ENCODE assay signal across 1 cellular context in genomic region chr2:144331652-144332355, GRCh38.
TF ChIP-seq lines count a peak whose summit lies in the region.

No MANE protein-coding gene starts in this region.

TF ChIP-seq in K562, 482 proteins besides CTCF, POLR2A, EP300 and RAD21 (continued from another document and continues in another):
- TF ChIP-seq, protein P1, sequence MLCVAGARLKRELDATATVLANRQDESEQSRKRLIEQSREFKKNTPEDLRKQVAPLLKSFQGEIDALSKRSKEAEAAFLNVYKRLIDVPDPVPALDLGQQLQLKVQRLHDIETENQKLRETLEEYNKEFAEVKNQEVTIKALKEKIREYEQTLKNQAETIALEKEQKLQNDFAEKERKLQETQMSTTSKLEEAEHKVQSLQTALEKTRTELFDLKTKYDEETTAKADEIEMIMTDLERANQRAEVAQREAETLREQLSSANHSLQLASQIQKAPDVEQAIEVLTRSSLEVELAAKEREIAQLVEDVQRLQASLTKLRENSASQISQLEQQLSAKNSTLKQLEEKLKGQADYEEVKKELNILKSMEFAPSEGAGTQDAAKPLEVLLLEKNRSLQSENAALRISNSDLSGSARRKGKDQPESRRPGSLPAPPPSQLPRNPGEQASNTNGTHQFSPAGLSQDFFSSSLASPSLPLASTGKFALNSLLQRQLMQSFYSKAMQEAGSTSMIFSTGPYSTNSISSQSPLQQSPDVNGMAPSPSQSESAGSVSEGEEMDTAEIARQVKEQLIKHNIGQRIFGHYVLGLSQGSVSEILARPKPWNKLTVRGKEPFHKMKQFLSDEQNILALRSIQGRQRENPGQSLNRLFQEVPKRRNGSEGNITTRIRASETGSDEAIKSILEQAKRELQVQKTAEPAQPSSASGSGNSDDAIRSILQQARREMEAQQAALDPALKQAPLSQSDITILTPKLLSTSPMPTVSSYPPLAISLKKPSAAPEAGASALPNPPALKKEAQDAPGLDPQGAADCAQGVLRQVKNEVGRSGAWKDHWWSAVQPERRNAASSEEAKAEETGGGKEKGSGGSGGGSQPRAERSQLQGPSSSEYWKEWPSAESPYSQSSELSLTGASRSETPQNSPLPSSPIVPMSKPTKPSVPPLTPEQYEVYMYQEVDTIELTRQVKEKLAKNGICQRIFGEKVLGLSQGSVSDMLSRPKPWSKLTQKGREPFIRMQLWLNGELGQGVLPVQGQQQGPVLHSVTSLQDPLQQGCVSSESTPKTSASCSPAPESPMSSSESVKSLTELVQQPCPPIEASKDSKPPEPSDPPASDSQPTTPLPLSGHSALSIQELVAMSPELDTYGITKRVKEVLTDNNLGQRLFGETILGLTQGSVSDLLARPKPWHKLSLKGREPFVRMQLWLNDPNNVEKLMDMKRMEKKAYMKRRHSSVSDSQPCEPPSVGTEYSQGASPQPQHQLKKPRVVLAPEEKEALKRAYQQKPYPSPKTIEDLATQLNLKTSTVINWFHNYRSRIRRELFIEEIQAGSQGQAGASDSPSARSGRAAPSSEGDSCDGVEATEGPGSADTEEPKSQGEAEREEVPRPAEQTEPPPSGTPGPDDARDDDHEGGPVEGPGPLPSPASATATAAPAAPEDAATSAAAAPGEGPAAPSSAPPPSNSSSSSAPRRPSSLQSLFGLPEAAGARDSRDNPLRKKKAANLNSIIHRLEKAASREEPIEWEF (CRISPR knock-in tag; IDR thresholded peaks at IDR 0.05): no peak
- TF ChIP-seq SNIP1 (IDR thresholded peaks at IDR 0.05; ENCODE audit: low read depth) (no peak), ELF2 (CRISPR knock-in tag; IDR thresholded peaks at IDR 0.05) (0 out of 2 replicates have a peak, but pooled peaks have one; percentile 33), ELF4 (CRISPR knock-in tag; IDR thresholded peaks at IDR 0.05) (no peak), CHD1 (IDR thresholded peaks at IDR 0.05; ENCODE audit: low read length) (no peak), FOXK1 (CRISPR knock-in tag; IDR thresholded peaks at IDR 0.05; ENCODE audit: borderline replicate concordance) (no peak), GATA2 (CRISPR knock-in tag; IDR thresholded peaks at IDR 0.05) (no peak), CLOCK (CRISPR knock-in tag; IDR thresholded peaks at IDR 0.05; ENCODE audit: borderline replicate concordance) (peak; percentile 5; the same call in 1 of the 2 replicates), ZNF507 (tag; conservative IDR thresholded peaks at IDR 0.05) (no peak), SETDB1 (IDR thresholded peaks at IDR 0.05; ENCODE audit: low read length) (no peak), U2AF2 (optimal IDR thresholded peaks at IDR 0.05; ENCODE audit: low read depth, low read length) (no peak), ZFP30 (CRISPR knock-in tag; IDR thresholded peaks at IDR 0.05; ENCODE audit: borderline replicate concordance) (no peak), CREB3 (tag; conservative IDR thresholded peaks at IDR 0.05; ENCODE audit: low read depth) (0 out of 2 replicates have a peak, but pooled peaks have one; percentile 68), ZNF212 (CRISPR knock-in tag; IDR thresholded peaks at IDR 0.05) (no peak), BDP1 (IDR thresholded peaks at IDR 0.05; ENCODE audit: insufficient read depth, insufficient read length) (no peak), ZNF354B (CRISPR knock-in tag; IDR thresholded peaks at IDR 0.05) (no peak), CCAR2 (IDR thresholded peaks at IDR 0.05; ENCODE audit: low read depth, low read length) (no peak), HMG20B (CRISPR knock-in tag; IDR thresholded peaks at IDR 0.05) (no peak), NFE2L1 (tag; IDR thresholded peaks at IDR 0.05; ENCODE audit: borderline replicate concordance, low read depth) (no peak), ZNF146 (CRISPR knock-in tag; IDR thresholded peaks at IDR 0.05; ENCODE audit: unreplicated experiment) (no peak), HDAC8 (tag; IDR thresholded peaks at IDR 0.05) (peak; percentile 50; the same call in 1 of the 2 replicates)
- TF ChIP-seq, protein P2, sequence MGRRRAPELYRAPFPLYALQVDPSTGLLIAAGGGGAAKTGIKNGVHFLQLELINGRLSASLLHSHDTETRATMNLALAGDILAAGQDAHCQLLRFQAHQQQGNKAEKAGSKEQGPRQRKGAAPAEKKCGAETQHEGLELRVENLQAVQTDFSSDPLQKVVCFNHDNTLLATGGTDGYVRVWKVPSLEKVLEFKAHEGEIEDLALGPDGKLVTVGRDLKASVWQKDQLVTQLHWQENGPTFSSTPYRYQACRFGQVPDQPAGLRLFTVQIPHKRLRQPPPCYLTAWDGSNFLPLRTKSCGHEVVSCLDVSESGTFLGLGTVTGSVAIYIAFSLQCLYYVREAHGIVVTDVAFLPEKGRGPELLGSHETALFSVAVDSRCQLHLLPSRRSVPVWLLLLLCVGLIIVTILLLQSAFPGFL (CRISPR knock-in tag; IDR thresholded peaks at IDR 0.05): no peak
- TF ChIP-seq, protein P3, sequence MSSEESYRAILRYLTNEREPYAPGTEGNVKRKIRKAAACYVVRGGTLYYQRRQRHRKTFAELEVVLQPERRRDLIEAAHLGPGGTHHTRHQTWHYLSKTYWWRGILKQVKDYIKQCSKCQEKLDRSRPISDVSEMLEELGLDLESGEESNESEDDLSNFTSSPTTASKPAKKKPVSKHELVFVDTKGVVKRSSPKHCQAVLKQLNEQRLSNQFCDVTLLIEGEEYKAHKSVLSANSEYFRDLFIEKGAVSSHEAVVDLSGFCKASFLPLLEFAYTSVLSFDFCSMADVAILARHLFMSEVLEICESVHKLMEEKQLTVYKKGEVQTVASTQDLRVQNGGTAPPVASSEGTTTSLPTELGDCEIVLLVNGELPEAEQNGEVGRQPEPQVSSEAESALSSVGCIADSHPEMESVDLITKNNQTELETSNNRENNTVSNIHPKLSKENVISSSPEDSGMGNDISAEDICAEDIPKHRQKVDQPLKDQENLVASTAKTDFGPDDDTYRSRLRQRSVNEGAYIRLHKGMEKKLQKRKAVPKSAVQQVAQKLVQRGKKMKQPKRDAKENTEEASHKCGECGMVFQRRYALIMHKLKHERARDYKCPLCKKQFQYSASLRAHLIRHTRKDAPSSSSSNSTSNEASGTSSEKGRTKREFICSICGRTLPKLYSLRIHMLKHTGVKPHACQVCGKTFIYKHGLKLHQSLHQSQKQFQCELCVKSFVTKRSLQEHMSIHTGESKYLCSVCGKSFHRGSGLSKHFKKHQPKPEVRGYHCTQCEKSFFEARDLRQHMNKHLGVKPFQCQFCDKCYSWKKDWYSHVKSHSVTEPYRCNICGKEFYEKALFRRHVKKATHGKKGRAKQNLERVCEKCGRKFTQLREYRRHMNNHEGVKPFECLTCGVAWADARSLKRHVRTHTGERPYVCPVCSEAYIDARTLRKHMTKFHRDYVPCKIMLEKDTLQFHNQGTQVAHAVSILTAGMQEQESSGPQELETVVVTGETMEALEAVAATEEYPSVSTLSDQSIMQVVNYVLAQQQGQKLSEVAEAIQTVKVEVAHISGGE (CRISPR knock-in tag; IDR thresholded peaks at IDR 0.05): peak in 2 of 3 experiments; percentile 23 to 47; a peak in 2 of 6 replicates
- TF ChIP-seq, protein P4, sequence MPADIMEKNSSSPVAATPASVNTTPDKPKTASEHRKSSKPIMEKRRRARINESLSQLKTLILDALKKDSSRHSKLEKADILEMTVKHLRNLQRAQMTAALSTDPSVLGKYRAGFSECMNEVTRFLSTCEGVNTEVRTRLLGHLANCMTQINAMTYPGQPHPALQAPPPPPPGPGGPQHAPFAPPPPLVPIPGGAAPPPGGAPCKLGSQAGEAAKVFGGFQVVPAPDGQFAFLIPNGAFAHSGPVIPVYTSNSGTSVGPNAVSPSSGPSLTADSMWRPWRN (IDR thresholded peaks at IDR 0.05; ENCODE audit: low read depth): no peak
- TF ChIP-seq, protein P5, sequence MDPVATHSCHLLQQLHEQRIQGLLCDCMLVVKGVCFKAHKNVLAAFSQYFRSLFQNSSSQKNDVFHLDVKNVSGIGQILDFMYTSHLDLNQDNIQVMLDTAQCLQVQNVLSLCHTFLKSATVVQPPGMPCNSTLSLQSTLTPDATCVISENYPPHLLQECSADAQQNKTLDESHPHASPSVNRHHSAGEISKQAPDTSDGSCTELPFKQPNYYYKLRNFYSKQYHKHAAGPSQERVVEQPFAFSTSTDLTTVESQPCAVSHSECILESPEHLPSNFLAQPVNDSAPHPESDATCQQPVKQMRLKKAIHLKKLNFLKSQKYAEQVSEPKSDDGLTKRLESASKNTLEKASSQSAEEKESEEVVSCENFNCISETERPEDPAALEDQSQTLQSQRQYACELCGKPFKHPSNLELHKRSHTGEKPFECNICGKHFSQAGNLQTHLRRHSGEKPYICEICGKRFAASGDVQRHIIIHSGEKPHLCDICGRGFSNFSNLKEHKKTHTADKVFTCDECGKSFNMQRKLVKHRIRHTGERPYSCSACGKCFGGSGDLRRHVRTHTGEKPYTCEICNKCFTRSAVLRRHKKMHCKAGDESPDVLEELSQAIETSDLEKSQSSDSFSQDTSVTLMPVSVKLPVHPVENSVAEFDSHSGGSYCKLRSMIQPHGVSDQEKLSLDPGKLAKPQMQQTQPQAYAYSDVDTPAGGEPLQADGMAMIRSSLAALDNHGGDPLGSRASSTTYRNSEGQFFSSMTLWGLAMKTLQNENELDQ (CRISPR knock-in tag; IDR thresholded peaks at IDR 0.05; ENCODE audit: borderline replicate concordance): no peak
